Comparison of ENCODE assay signal across 14 cellular contexts in genomic region chr11:73999581-74000306, GRCh38. TPM values are rescaled to one million over a fixed set of nuclear protein-coding genes. Genes with fewer than 3 reads are reported as not detected.
DNase-seq lines count a peak whose midpoint lies in the region; ATAC-seq, FAIRE-seq and TF ChIP-seq lines count a peak whose summit lies in the region.
"Had no signal": no experiment of that assay in that cellular context is flagged by ENCODE, and none has a peak within 500 bp of the region (broad histone marks: within the 10 kb centered on the region; RNA-seq: fewer than 3 reads in every experiment).

No MANE protein-coding gene starts in this region.

- H3K27ac Mint-ChIP-seq in CD4-positive, CD25-positive, alpha-beta regulatory T cell = peak overlapping the region; percentile 11 to 48 (median 20)
- peak overlapping the region; percentile 36 to 49 for H3K27ac Mint-ChIP-seq in T-cell

- H3K4me1 Mint-ChIP-seq in CD4-positive, CD25-positive, alpha-beta regulatory T cell = peaks cover 20 to 73% (median 56%) of the 10 kb centered on the region in 4 donors
- peaks cover 59 to 82% (median 75%) of the 10 kb centered on the region in 3 donors for H3K4me1 Mint-ChIP-seq in T-cell

- H3K4me2 ChIP-seq in HepG2 (ENCODE audit: low read depth, low read length) = no peak overlapping the region

- H3K79me2 ChIP-seq in HepG2 (ENCODE audit: insufficient read depth, low read length) = no peaks in the 10 kb centered on the region

- CTCF ChIA-PET in T-cell (lab: Charles Lee) (no interaction called here), HepG2 (lab: Yijun Ruan, JAX; ENCODE audit: low intra/inter-chr PET ratio, low total read pairs) (no interaction called here)

- no peak for TF ChIP-seq RAD21 in HepG2 (CRISPR knock-in tag; IDR thresholded peaks at IDR 0.05)

- peaks cover 31% of the 10 kb centered on the region for H3K36me3 Mint-ChIP-seq in CD4-positive, CD25-positive, alpha-beta regulatory T cell
- peaks cover 30% of the 10 kb centered on the region for H3K36me3 Mint-ChIP-seq in T-cell

- no peak overlapping the region for H2AFZ ChIP-seq in HepG2 (ENCODE audit: low read length)

- BruUV-seq in HepG2 (replicated peaks; lab: Mats Ljungman, UMichigan) = no TSS peak

- WGBS in HepG2 (ENCODE audit: low lambda C conversion rate) = 39% methylated on average over 7 of the region's 8 CpGs

- no peak overlapping the region for H3K4me3 ChIP-seq in CD4-positive, CD25-positive, alpha-beta regulatory T cell (ENCODE audit: low read depth, low read length)
- H3K4me3 ChIP-seq in H7 (ENCODE audit: insufficient read depth, low read depth, low read length) = no peak overlapping the region
- H3K4me3 ChIP-seq in HepG2 (replicated peaks in 1 of 3; ENCODE audit: insufficient read depth in 1 of 3, low read depth in 2 of 3, low read length in 3 of 3) = no peak overlapping the region
- H3K4me3 ChIP-seq: mucosa of descending colon, psoas muscle, SJSA1 had no signal

- in situ Hi-C loops in HepG2 (cut with HindIII; ENCODE audit: extremely low pct_ligation_motif_present, low pct_unique_long_range_greater_than_20kb) = no loop called here

- H3K27ac ChIP-seq in CD4-positive, CD25-positive, alpha-beta regulatory T cell (ENCODE audit: insufficient read depth, low read length, poor library complexity, severe bottlenecking) = no peak overlapping the region
- no peak overlapping the region for H3K27ac ChIP-seq in HepG2 (ENCODE audit: extremely low read length, insufficient read depth, low read length)
- H3K27ac ChIP-seq: SJSA1 had no signal

- H3K4me3 Mint-ChIP-seq in CD4-positive, CD25-positive, alpha-beta regulatory T cell = peak overlapping the region in 1 of 4 donors; percentile 53
- no peak overlapping the region for H3K4me3 Mint-ChIP-seq in T-cell

- no peak for DNase-seq in CD4-positive, CD25-positive, alpha-beta regulatory T cell
- DNase-seq in GM12891 (ENCODE audit: insufficient read length, low spot score) = no peak
- no peak for DNase-seq in T-cell
- peak; percentile 8 for DNase-seq in kidney glomerular epithelial cell (lab: John Stamatoyannopoulos, UW)
- DNase-seq in H7 = no peak
- no peak for DNase-seq in HepG2 (ENCODE audit: low spot score)
- no peak for DNase-seq in OCI-M2 (lab: John Stamatoyannopoulos, UW; ENCODE audit: unreplicated experiment)
- no peak for DNase-seq in amygdala (lab: John Stamatoyannopoulos, UW)
- DNase-seq: activated CD4-positive, alpha-beta T cell treated with anti-CD3 and anti-CD28 coated beads for 1 hour; Kasumi-1; mucosa of descending colon; NCI-H82; psoas muscle had no signal

- intact Hi-C loops in HepG2 (cut with micrococcal nuclease; ENCODE audit: unreplicated experiment) = no loop called here

- no peak overlapping the region for H3K9ac ChIP-seq in HepG2 (ENCODE audit: insufficient read depth, low read depth, low read length)

- TF ChIP-seq POLR2A in GM12891 (IDR thresholded peaks at IDR 0.05; ENCODE audit: low read depth, low read length) (no peak), HepG2 (IDR thresholded peaks at IDR 0.05; ENCODE audit: insufficient read depth in 1 of 2, low read depth in 2 of 2, low read length in 2 of 2) (no peak)

- H3K27me3 Mint-ChIP-seq in CD4-positive, CD25-positive, alpha-beta regulatory T cell = no peaks in the 10 kb centered on the region
- H3K27me3 Mint-ChIP-seq in T-cell = no peaks in the 10 kb centered on the region

- H4K20me1 ChIP-seq in HepG2 (ENCODE audit: insufficient read depth, low read length) = no peaks in the 10 kb centered on the region

- POLR2A ChIA-PET in T-cell (lab: Charles Lee) (interaction anchor here (0.5 to 0.9 kb wide), 3 partner anchors 20 to 393 kb away, joined by 4 to 8 read pairs (median 6); no protein-coding TSS in a partner anchor), HepG2 (lab: Yijun Ruan, JAX) (no interaction called here)

- no peak for TF ChIP-seq CTCF in HepG2 (CRISPR knock-in tag; IDR thresholded peaks at IDR 0.05)

- peaks cover 6% of the 10 kb centered on the region for H3K36me3 ChIP-seq in CD4-positive, CD25-positive, alpha-beta regulatory T cell (ENCODE audit: control insufficient read depth, insufficient read depth, low read length)
- H3K36me3 ChIP-seq in H7 (replicated peaks; ENCODE audit: control insufficient read depth, insufficient read depth, low read length) = no peaks in the 10 kb centered on the region
- no peaks in the 10 kb centered on the region for H3K36me3 ChIP-seq in HepG2 (replicated peaks in 1 of 2; ENCODE audit: control insufficient read depth in 1 of 2, insufficient read depth in 2 of 2, low read length in 2 of 2)
- H3K36me3 ChIP-seq: SJSA1 had no signal

- TF ChIP-seq EP300 in HepG2 (IDR thresholded peaks at IDR 0.05; ENCODE audit: low read depth in 2 of 2, low read length in 2 of 2) (no peak), HepG2 (CRISPR knock-in tag; IDR thresholded peaks at IDR 0.05; ENCODE audit: borderline replicate concordance) (no peak)

- peak; percentile 64 for FAIRE-seq in GM12891 (lab: Jason Lieb, UNC)
- no peak for FAIRE-seq in HepG2 (lab: Jason Lieb, UNC)

- no peaks in the 10 kb centered on the region for H3K9me3 ChIP-seq in CD4-positive, CD25-positive, alpha-beta regulatory T cell (ENCODE audit: control insufficient read depth in 2 of 2, low read length in 2 of 2)
- no peaks in the 10 kb centered on the region for H3K9me3 ChIP-seq in HepG2 (ENCODE audit: low read length)
- H3K9me3 ChIP-seq: mucosa of descending colon, psoas muscle, SJSA1 had no signal

- H3K4me1 ChIP-seq in CD4-positive, CD25-positive, alpha-beta regulatory T cell (ENCODE audit: control insufficient read depth, insufficient read depth, low read length, poor library complexity, severe bottlenecking) = peaks cover 46% of the 10 kb centered on the region
- H3K4me1 ChIP-seq in HepG2 (ENCODE audit: insufficient read depth, low read length) = peaks cover 15% of the 10 kb centered on the region
- H3K4me1 ChIP-seq: SJSA1 had no signal

- no peaks in the 10 kb centered on the region for H3K9me3 Mint-ChIP-seq in CD4-positive, CD25-positive, alpha-beta regulatory T cell
- H3K9me3 Mint-ChIP-seq in T-cell = no peaks in the 10 kb centered on the region

- no peak for ATAC-seq in CD4-positive, CD25-positive, alpha-beta regulatory T cell (ENCODE audit: low read depth in 2 of 2)
- ATAC-seq in T-cell (replicated peaks in 1 of 4) (no peak), HepG2 (no peak)
- ATAC-seq: mucosa of descending colon had no signal

- no peaks in the 10 kb centered on the region for H3K27me3 ChIP-seq in CD4-positive, CD25-positive, alpha-beta regulatory T cell (ENCODE audit: control insufficient read depth, insufficient read depth, low read length)
- H3K27me3 ChIP-seq in H7 (ENCODE audit: control insufficient read depth, insufficient read depth, low read length) (no peaks in the 10 kb centered on the region), HepG2 (ENCODE audit: control insufficient read depth in 1 of 2, insufficient read depth in 2 of 2, low read length in 2 of 2) (no peaks in the 10 kb centered on the region)
- H3K27me3 ChIP-seq: SJSA1 had no signal

RNA-seq across cellular contexts. Expression of gene UCP3, which starts 9.1 kb away (rescaled TPM):
- total RNA-seq in CD4-positive, CD25-positive, alpha-beta regulatory T cell = 5.6 TPM
- under 1 TPM; 0.16 to 0.34 (median 0.24) TPM for polyA plus RNA-seq in CD4-positive, CD25-positive, alpha-beta regulatory T cell
- 0.50 TPM for polyA plus RNA-seq in GM12891 (2012; ENCODE audit: low read depth, missing spikeins)
- total RNA-seq in T-cell = 1 to 10 TPM; 5.7 to 6.8 (median 6.5) TPM
- total RNA-seq in H7 (2014; rRNA removed; shearing (Covaris generic)) = 0.10 TPM in 1 of 2 replicates, not detected in the other
- total RNA-seq in HepG2 (2016; rRNA removed; fragmentation: Illumina TruSeq; extraction: Trizol) = 0.22 TPM in 1 of 2 replicates, not detected in the other
- total RNA-seq in HepG2 (2016; cell fraction: cytosol; rRNA removed; fragmentation: Illumina TruSeq; extraction: Trizol; ENCODE audit: low read depth) = not detected in 2 replicates
- not detected in 2 replicates for total RNA-seq in HepG2 (2016; cell fraction: insoluble cytoplasmic fraction; rRNA removed; fragmentation: Illumina TruSeq; extraction: Trizol)
- total RNA-seq in HepG2 (2016; cell fraction: membrane; rRNA removed; fragmentation: Illumina TruSeq; extraction: Trizol) = not detected in 2 replicates
- 0.16 TPM in 1 of 2 replicates, not detected in the other for total RNA-seq in HepG2 (2016; cell fraction: nucleus; rRNA removed; fragmentation: Illumina TruSeq; extraction: Trizol)
- 0.10 and 0.37 TPM in 2 replicates for polyA plus RNA-seq in HepG2 (2011; rRNA removed)
- 0.05 and 0.14 TPM in 2 replicates for polyA plus RNA-seq in HepG2 (2011; cell fraction: cytosol; rRNA removed)
- polyA plus RNA-seq in HepG2 (2011; cell fraction: nucleus; rRNA removed) = 0.64 and 0.83 TPM in 2 replicates
- polyA plus RNA-seq in HepG2 (2012) = 0.17 and 0.28 TPM in 2 replicates
- 0.03 and 0.07 TPM in 2 replicates for polyA plus RNA-seq in HepG2 (2016; cell fraction: cytosol; fragmentation: Illumina TruSeq; extraction: Trizol; ENCODE audit: low read depth)
- not detected in 2 replicates for polyA plus RNA-seq in HepG2 (2016; cell fraction: insoluble cytoplasmic fraction; fragmentation: Illumina TruSeq; extraction: Trizol; ENCODE audit: low read depth)
- polyA plus RNA-seq in HepG2 (2016; cell fraction: membrane; fragmentation: Illumina TruSeq; extraction: Trizol; ENCODE audit: low read depth) = 0.06 and 0.13 TPM in 2 replicates
- polyA plus RNA-seq in HepG2 (2016; cell fraction: nucleus; fragmentation: Illumina TruSeq; extraction: Trizol; ENCODE audit: insufficient read depth, low read depth) = 1.4 and 1.8 TPM in 2 replicates
- 0.52 and 4.4 TPM in 2 replicates for polyA minus RNA-seq in HepG2 (2011; rRNA and poly(A)+ RNA removed; ENCODE audit: low replicate concordance)
- not detected in 2 replicates for polyA minus RNA-seq in HepG2 (2011; cell fraction: cytosol; rRNA and poly(A)+ RNA removed)
- polyA minus RNA-seq in HepG2 (2011; cell fraction: nucleus; rRNA and poly(A)+ RNA removed) = 0.37 and 0.39 TPM in 2 replicates

RNA-seq across cellular contexts. Expression of gene UCP2, which starts 17.1 kb away (rescaled TPM):
- total RNA-seq in CD4-positive, CD25-positive, alpha-beta regulatory T cell = 850 TPM
- polyA plus RNA-seq in CD4-positive, CD25-positive, alpha-beta regulatory T cell = 1,000 to 10,000 TPM; 1,262 to 2,276 (median 1,740) TPM
- polyA plus RNA-seq in GM12891 (2012; ENCODE audit: low read depth, missing spikeins) = 127 TPM
- total RNA-seq in T-cell = 100 to 1,000 TPM; 241 to 754 (median 311) TPM
- total RNA-seq in H7 (2014; rRNA removed; shearing (Covaris generic)) = 32.4 and 43.6 TPM in 2 replicates
- total RNA-seq in HepG2 (2016; rRNA removed; fragmentation: Illumina TruSeq; extraction: Trizol) = 3.2 and 5.5 TPM in 2 replicates
- 2.4 TPM in 2 replicates for total RNA-seq in HepG2 (2016; cell fraction: cytosol; rRNA removed; fragmentation: Illumina TruSeq; extraction: Trizol; ENCODE audit: low read depth)
- 3.2 and 3.4 TPM in 2 replicates for total RNA-seq in HepG2 (2016; cell fraction: insoluble cytoplasmic fraction; rRNA removed; fragmentation: Illumina TruSeq; extraction: Trizol)
- total RNA-seq in HepG2 (2016; cell fraction: membrane; rRNA removed; fragmentation: Illumina TruSeq; extraction: Trizol) = 5.5 and 5.9 TPM in 2 replicates
- 6.8 and 8.8 TPM in 2 replicates for total RNA-seq in HepG2 (2016; cell fraction: nucleus; rRNA removed; fragmentation: Illumina TruSeq; extraction: Trizol)
- polyA plus RNA-seq in HepG2 (2011; rRNA removed) = 2.7 TPM in 2 replicates
- 3.8 and 4.1 TPM in 2 replicates for polyA plus RNA-seq in HepG2 (2011; cell fraction: cytosol; rRNA removed)
- 3.8 and 5.1 TPM in 2 replicates for polyA plus RNA-seq in HepG2 (2011; cell fraction: nucleus; rRNA removed)
- polyA plus RNA-seq in HepG2 (2012) = 4.1 and 7.4 TPM in 2 replicates
- 4.9 and 6.3 TPM in 2 replicates for polyA plus RNA-seq in HepG2 (2016; cell fraction: cytosol; fragmentation: Illumina TruSeq; extraction: Trizol; ENCODE audit: low read depth)
- polyA plus RNA-seq in HepG2 (2016; cell fraction: insoluble cytoplasmic fraction; fragmentation: Illumina TruSeq; extraction: Trizol; ENCODE audit: low read depth) = 7.6 and 11.9 TPM in 2 replicates
- 11.8 and 12.1 TPM in 2 replicates for polyA plus RNA-seq in HepG2 (2016; cell fraction: membrane; fragmentation: Illumina TruSeq; extraction: Trizol; ENCODE audit: low read depth)
- polyA plus RNA-seq in HepG2 (2016; cell fraction: nucleus; fragmentation: Illumina TruSeq; extraction: Trizol; ENCODE audit: insufficient read depth, low read depth) = 4.9 and 6.3 TPM in 2 replicates
- polyA minus RNA-seq in HepG2 (2011; rRNA and poly(A)+ RNA removed; ENCODE audit: low replicate concordance) = 10.6 and 155 TPM in 2 replicates
- polyA minus RNA-seq in HepG2 (2011; cell fraction: cytosol; rRNA and poly(A)+ RNA removed) = 4.4 and 5.2 TPM in 2 replicates
- polyA minus RNA-seq in HepG2 (2011; cell fraction: nucleus; rRNA and poly(A)+ RNA removed) = 9.1 and 17.2 TPM in 2 replicates

RNA-seq across cellular contexts. Expression of gene DNAJB13, which starts 48.9 kb away (rescaled TPM):
- total RNA-seq in CD4-positive, CD25-positive, alpha-beta regulatory T cell = not detected
- under 1 TPM in 2 of 4 donors, not detected in 2; 0.32 to 0.33 TPM for polyA plus RNA-seq in CD4-positive, CD25-positive, alpha-beta regulatory T cell
- 0.15 TPM for polyA plus RNA-seq in GM12891 (2012; ENCODE audit: low read depth, missing spikeins)
- total RNA-seq in T-cell (under 1 TPM in 3 of 5 donors, not detected in 2; 0.19 to 0.96 (median 0.30) TPM), HepG2 (2016; rRNA removed; fragmentation: Illumina TruSeq; extraction: Trizol) (not detected in 2 replicates)
- total RNA-seq in H7 (2014; rRNA removed; shearing (Covaris generic)) = not detected in 2 replicates
- total RNA-seq in HepG2 (2016; cell fraction: cytosol; rRNA removed; fragmentation: Illumina TruSeq; extraction: Trizol; ENCODE audit: low read depth) = not detected in 2 replicates
- 0.15 TPM in 1 of 2 replicates, not detected in the other for total RNA-seq in HepG2 (2016; cell fraction: insoluble cytoplasmic fraction; rRNA removed; fragmentation: Illumina TruSeq; extraction: Trizol)
- total RNA-seq in HepG2 (2016; cell fraction: membrane; rRNA removed; fragmentation: Illumina TruSeq; extraction: Trizol) = not detected in 2 replicates
- total RNA-seq in HepG2 (2016; cell fraction: nucleus; rRNA removed; fragmentation: Illumina TruSeq; extraction: Trizol) = not detected in 2 replicates
- 2.3 and 2.9 TPM in 2 replicates for polyA plus RNA-seq in HepG2 (2011; rRNA removed)
- polyA plus RNA-seq in HepG2 (2011; cell fraction: cytosol; rRNA removed) = 1.9 and 2.3 TPM in 2 replicates
- polyA plus RNA-seq in HepG2 (2011; cell fraction: nucleus; rRNA removed) = 4.0 and 4.2 TPM in 2 replicates
- 0.96 and 1.5 TPM in 2 replicates for polyA plus RNA-seq in HepG2 (2012)
- not detected in 2 replicates for polyA plus RNA-seq in HepG2 (2016; cell fraction: cytosol; fragmentation: Illumina TruSeq; extraction: Trizol; ENCODE audit: low read depth)
- not detected in 2 replicates for polyA plus RNA-seq in HepG2 (2016; cell fraction: insoluble cytoplasmic fraction; fragmentation: Illumina TruSeq; extraction: Trizol; ENCODE audit: low read depth)
- not detected in 2 replicates for polyA plus RNA-seq in HepG2 (2016; cell fraction: membrane; fragmentation: Illumina TruSeq; extraction: Trizol; ENCODE audit: low read depth)
- not detected in 2 replicates for polyA plus RNA-seq in HepG2 (2016; cell fraction: nucleus; fragmentation: Illumina TruSeq; extraction: Trizol; ENCODE audit: insufficient read depth, low read depth)
- 2.0 TPM in 1 of 2 replicates, not detected in the other for polyA minus RNA-seq in HepG2 (2011; rRNA and poly(A)+ RNA removed; ENCODE audit: low replicate concordance)
- not detected in 2 replicates for polyA minus RNA-seq in HepG2 (2011; cell fraction: cytosol; rRNA and poly(A)+ RNA removed)
- 0.99 and 1.4 TPM in 2 replicates for polyA minus RNA-seq in HepG2 (2011; cell fraction: nucleus; rRNA and poly(A)+ RNA removed)
- total RNA-seq: mucosa of descending colon, psoas muscle, SJSA1 had no signal
